Comparison of ENCODE assay signal across 23 cellular contexts in the genomic region with DNA sequence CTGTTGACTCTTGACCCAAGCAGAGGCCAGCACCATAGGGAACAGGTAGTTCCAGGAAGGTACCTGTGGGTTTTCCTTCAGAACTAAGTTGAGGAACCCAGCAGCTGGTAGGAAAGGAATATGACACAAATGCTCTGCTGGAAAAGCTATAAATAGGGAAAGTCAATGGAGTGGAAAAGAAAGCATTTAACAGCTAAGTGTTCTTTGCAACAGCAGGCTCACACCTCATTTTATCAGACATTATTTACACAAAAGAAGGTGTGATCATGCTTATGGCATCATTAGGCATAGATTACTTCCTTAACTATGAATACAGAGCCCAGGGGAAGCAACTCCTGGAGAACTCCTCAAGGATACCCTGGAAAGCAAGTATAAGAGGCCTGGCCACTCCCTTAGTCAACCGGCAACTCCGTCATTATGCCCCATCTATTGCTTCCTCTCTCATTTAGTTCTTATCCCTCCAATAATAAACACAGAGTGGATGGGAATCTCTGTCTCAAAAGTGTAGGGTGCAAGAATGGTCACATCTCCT.
DNase-seq lines count a peak whose midpoint lies in the region; ATAC-seq, FAIRE-seq and TF ChIP-seq lines count a peak whose summit lies in the region.
"Had no signal": no experiment of that assay in that cellular context is flagged by ENCODE, and none has a peak within 500 bp of the region (broad histone marks: within the 10 kb centered on the region; RNA-seq: fewer than 3 reads in every experiment).

No MANE protein-coding gene starts in this region.

- H3K4me1 Mint-ChIP-seq in activated CD4-positive, alpha-beta T cell treated with anti-CD3 and anti-CD28 coated beads, Interleukin-2, amount 10 ng/mL, durations not matched to agents 7 days and 5 days = no peaks in the 10 kb centered on the region

- no peak overlapping the region for H3K27ac Mint-ChIP-seq in activated CD4-positive, alpha-beta T cell treated with anti-CD3 and anti-CD28 coated beads, Interleukin-2, amount 10 ng/mL, durations not matched to agents 7 days and 5 days
- H3K27ac Mint-ChIP-seq: B cell; CD4-positive, alpha-beta T cell; CD8-positive, alpha-beta T cell had no signal

- H3K27me3 Mint-ChIP-seq in activated CD4-positive, alpha-beta T cell treated with anti-CD3 and anti-CD28 coated beads, Interleukin-2, amount 10 ng/mL, durations not matched to agents 7 days and 5 days = peaks cover 17% of the 10 kb centered on the region

- peak; percentile 84 for FAIRE-seq in islet of Langerhans (lab: Jason Lieb, UNC)
- FAIRE-seq: A549, D721Med, G401.6, GM12891, GM19239 had no signal

- CTCF ChIA-PET in activated CD4-positive, alpha-beta T cell treated with anti-CD3 and anti-CD28 coated beads, Interleukin-2, amount 10 ng/mL, durations not matched to agents 7 days and 5 days (lab: Charles Lee) = no interaction called here

- H3K27ac ChIP-seq in coronary artery = no peak overlapping the region
- H3K27ac ChIP-seq: 22Rv1; A549; BLaER1 treated with 17β-estradiol and CSF1 and Interleukin-3, amounts not matched to agents 10 nM and 100 nM; C4-2B had no signal

- H3K4me3 ChIP-seq in coronary artery = no peak overlapping the region
- H3K4me3 ChIP-seq: A549; BLaER1 treated with 17β-estradiol and CSF1 and Interleukin-3, amounts not matched to agents 10 nM and 100 nM had no signal

- H3K4me3 Mint-ChIP-seq in activated CD4-positive, alpha-beta T cell treated with anti-CD3 and anti-CD28 coated beads, Interleukin-2, amount 10 ng/mL, durations not matched to agents 7 days and 5 days = no peak overlapping the region
- H3K4me3 Mint-ChIP-seq: B cell; CD4-positive, alpha-beta T cell; CD8-positive, alpha-beta T cell had no signal

- no peaks in the 10 kb centered on the region for H3K36me3 Mint-ChIP-seq in activated CD4-positive, alpha-beta T cell treated with anti-CD3 and anti-CD28 coated beads, Interleukin-2, amount 10 ng/mL, durations not matched to agents 7 days and 5 days (ENCODE audit: low read depth)
- H3K36me3 Mint-ChIP-seq: CD8-positive, alpha-beta T cell had no signal

- POLR2A ChIA-PET in activated CD4-positive, alpha-beta T cell treated with anti-CD3 and anti-CD28 coated beads, Interleukin-2, amount 10 ng/mL, durations not matched to agents 7 days and 5 days (lab: Charles Lee) = no interaction called here

- no peaks in the 10 kb centered on the region for H3K9me3 Mint-ChIP-seq in activated CD4-positive, alpha-beta T cell treated with anti-CD3 and anti-CD28 coated beads, Interleukin-2, amount 10 ng/mL, durations not matched to agents 7 days and 5 days
- H3K9me3 Mint-ChIP-seq: CD4-positive, alpha-beta T cell; CD8-positive, alpha-beta T cell had no signal

- ATAC-seq in GM21423 (IDR thresholded peaks at IDR 0.05; ENCODE audit: unreplicated experiment) = no peak
- ATAC-seq: A549; CD8-positive, alpha-beta T cell had no signal

- TF ChIP-seq CTCF in coronary artery (IDR thresholded peaks at IDR 0.05) = no peak

- DNase-seq in DMS53 (lab: John Stamatoyannopoulos, UW) (peak; percentile 4), DMS53 treated with DMSO at 0.1 percent for 48 hours (lab: John Stamatoyannopoulos, UW; ENCODE audit: unreplicated experiment) (no peak), left kidney (ENCODE audit: low read depth, low spot score) (peak; percentile 21), coronary artery (ENCODE audit: low spot score) (no peak)
- no peak for DNase-seq in activated CD4-positive, alpha-beta T cell treated with anti-CD3 and anti-CD28 coated beads, Interleukin-2, amount 10 ng/mL, durations not matched to agents 7 days and 5 days
- DNase-seq: AML-193; Caco-2; Calu3; CD4-positive, alpha-beta T cell; CD8-positive, alpha-beta T cell; DMS79 treated with DMSO at 0.1 percent for 48 hours; GF-D8 had no signal

Comparison
In these comparisons a context has a peak if more than half of its experiments do, and no peak if none do; other contexts are left out.
1. DNase-seq: peak in DMS53 (single experiment) and left kidney (single experiment); none in DMS53 treated with DMSO at 0.1 percent for 48 hours (single experiment), coronary artery (single experiment) and activated CD4-positive, alpha-beta T cell treated with anti-CD3 and anti-CD28 coated beads, Interleukin-2, amount 10 ng/mL, durations not matched to agents 7 days and 5 days (single experiment).